Comparison of ENCODE assay signal across 12 cellular contexts in the genomic region with DNA sequence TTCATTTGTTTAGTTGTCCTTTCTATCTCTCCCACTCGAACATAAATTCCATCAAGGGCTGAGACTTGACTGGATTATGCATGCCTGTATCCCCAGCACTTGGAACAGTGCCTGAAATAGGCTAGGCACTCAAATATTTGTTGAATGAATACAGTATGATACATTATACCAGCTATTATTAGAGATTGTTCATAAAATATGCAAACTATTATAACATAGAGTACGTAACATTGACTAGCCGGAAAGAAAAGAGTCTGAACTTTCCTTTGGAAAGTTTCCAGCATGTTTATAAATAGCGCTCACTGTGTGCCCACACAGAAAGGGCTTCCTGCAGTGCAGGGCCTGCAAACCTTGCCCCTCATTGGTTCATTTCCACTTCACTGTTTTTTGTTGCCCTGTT. TPM values are rescaled to one million over a fixed set of nuclear protein-coding genes. Genes with fewer than 3 reads are reported as not detected.
DNase-seq lines count a peak whose midpoint lies in the region; ATAC-seq, FAIRE-seq and TF ChIP-seq lines count a peak whose summit lies in the region.
"Had no signal": no experiment of that assay in that cellular context is flagged by ENCODE, and none has a peak within 500 bp of the region (broad histone marks: within the 10 kb centered on the region; RNA-seq: fewer than 3 reads in every experiment).

No MANE protein-coding gene starts in this region.

- TF ChIP-seq POLR2A in GM12891 (IDR thresholded peaks at IDR 0.05; ENCODE audit: low read depth, low read length), result no peak

- H3K4me1 ChIP-seq in BLaER1 treated with 17β-estradiol and CSF1 and Interleukin-3, amounts not matched to agents 10 nM and 100 nM, result peaks cover 8 to 15% (median 13%) of the 10 kb centered on the region in 10 experiments; a peak in 19 of 20 replicates

- no peak overlapping the region for H3K27ac ChIP-seq in BLaER1 treated with 17β-estradiol and CSF1 and Interleukin-3, amounts not matched to agents 10 nM and 100 nM

- H3K9me3 ChIP-seq in BLaER1 treated with 17β-estradiol and CSF1 and Interleukin-3, amounts not matched to agents 10 nM and 100 nM (replicated peaks in 1 of 11), result no peaks in the 10 kb centered on the region

- DNase-seq in M059J (ENCODE audit: low read depth), result peak; percentile 71
- peak; percentile 88 for DNase-seq in astrocyte of the hippocampus (ENCODE audit: low read depth, low spot score)
- peak; percentile 10 for DNase-seq in left kidney (ENCODE audit: low read depth, low spot score)
- no peak for DNase-seq in SW480 (ENCODE audit: low spot score)
- DNase-seq in GM12891 (ENCODE audit: insufficient read length, low spot score), result no peak
- DNase-seq: NCI-H187 had no signal

- no peak for ATAC-seq in HG03159 (IDR thresholded peaks at IDR 0.05; ENCODE audit: unreplicated experiment)
- no peak for ATAC-seq in GM18519 (IDR thresholded peaks at IDR 0.05; ENCODE audit: low FRiP score, unreplicated experiment)
- ATAC-seq: natural killer cell treated with Interleukin-12 subunit alpha and Interleukin-12 subunit beta and Interleukin-15 and Interleukin-18, amount 100 ng/mL, for 72 hours had no signal

- peak overlapping the region; percentile 6 to 48 (median 32); a peak in 18 of 22 replicates for H3K4me2 ChIP-seq in BLaER1 treated with 17β-estradiol and CSF1 and Interleukin-3, amounts not matched to agents 10 nM and 100 nM

- H3K4me3 ChIP-seq in BLaER1 treated with 17β-estradiol and CSF1 and Interleukin-3, amounts not matched to agents 10 nM and 100 nM, result no peak overlapping the region

- no peaks in the 10 kb centered on the region for H3K36me3 ChIP-seq in BLaER1 treated with 17β-estradiol and CSF1 and Interleukin-3, amounts not matched to agents 10 nM and 100 nM

- no peak overlapping the region for H3K9ac ChIP-seq in BLaER1 treated with 17β-estradiol and CSF1 and Interleukin-3, amounts not matched to agents 10 nM and 100 nM

- no peaks in the 10 kb centered on the region for H4K20me1 ChIP-seq in BLaER1 treated with 17β-estradiol and CSF1 and Interleukin-3, amounts not matched to agents 10 nM and 100 nM

- no peaks in the 10 kb centered on the region for H3K27me3 ChIP-seq in BLaER1 treated with 17β-estradiol and CSF1 and Interleukin-3, amounts not matched to agents 10 nM and 100 nM

- FAIRE-seq in GM12891 (lab: Jason Lieb, UNC), result no peak

TF ChIP-seq in GM12891, 5 proteins besides CTCF, POLR2A, EP300 and RAD21:
- TF ChIP-seq SPI1 (IDR thresholded peaks at IDR 0.05; ENCODE audit: low read depth, low read length), result no peak
- no peak for TF ChIP-seq TAF1 (IDR thresholded peaks at IDR 0.05; ENCODE audit: low read depth, low read length)
- no peak for TF ChIP-seq POU2F2 (IDR thresholded peaks at IDR 0.05; ENCODE audit: low read depth, low read length)
- no peak for TF ChIP-seq POLR2AphosphoS5 (IDR thresholded peaks at IDR 0.05; ENCODE audit: low read depth, low read length)
- TF ChIP-seq PAX5 (IDR thresholded peaks at IDR 0.05; ENCODE audit: insufficient read depth, low read length, severe bottlenecking), result no peak

RNA-seq across cellular contexts. Expression of a gene that starts 27.3 kb away (rescaled TPM):
- total RNA-seq in M059J (2014; rRNA removed; shearing (Covaris generic)), result 0.10 TPM in 1 of 2 replicates, not detected in the other
- not detected for polyA plus RNA-seq in GM12891 (2012; ENCODE audit: low read depth, missing spikeins)
- total RNA-seq: natural killer cell treated with Interleukin-12 subunit alpha and Interleukin-12 subunit beta and Interleukin-15 and Interleukin-18, amount 100 ng/mL, for 72 hours; T-helper 1 cell treated with Interleukin-12 subunit alpha and Interleukin-12 subunit beta and Interleukin-4 antibody, amounts not matched to agents 30 ng/mL and 1 ng/mL, for 36 hours had no signal
- polyA plus RNA-seq: esophagus had no signal

Comparison
In these comparisons a context has a peak if more than half of its experiments do, and no peak if none do; other contexts are left out.
1. DNase-seq: peak in M059J (single experiment), astrocyte of the hippocampus (single experiment) and left kidney (single experiment); none in SW480 (single experiment) and GM12891 (single experiment).